In the genomic region with DNA sequence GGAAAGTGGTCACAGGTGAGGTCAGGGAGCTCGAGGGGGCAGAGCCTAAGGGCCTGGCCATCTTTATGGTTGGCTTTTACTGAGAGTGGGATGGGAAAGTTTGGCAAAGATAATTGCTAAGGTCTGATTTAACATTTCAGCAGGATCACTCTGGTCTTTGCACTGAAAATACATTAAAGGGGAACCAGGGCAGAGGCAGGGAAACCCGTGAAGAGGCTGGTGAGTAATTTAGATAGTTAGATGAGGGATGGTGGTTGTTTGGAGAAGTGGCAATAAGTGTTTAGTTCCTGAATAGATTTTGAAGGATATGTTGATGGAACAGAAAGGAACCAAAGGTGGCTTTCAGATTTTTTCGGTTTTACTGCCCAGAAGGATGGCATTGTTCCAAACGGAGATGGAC, we compare ENCODE assay signal across 18 cellular contexts. TPM values are rescaled to one million over a fixed set of nuclear protein-coding genes. Genes with fewer than 3 reads are reported as not detected.
DNase-seq lines count a peak whose midpoint lies in the region; ATAC-seq and TF ChIP-seq lines count a peak whose summit lies in the region.
"Had no signal": no experiment of that assay in that cellular context is flagged by ENCODE, and none has a peak within 500 bp of the region (broad histone marks: within the 10 kb centered on the region; RNA-seq: fewer than 3 reads in every experiment).

No MANE protein-coding gene starts in this region.

- BruUV-seq in mammary epithelial cell (replicated peaks; lab: Mats Ljungman, UMichigan) (no TSS peak), PC-3 (replicated peaks; lab: Mats Ljungman, UMichigan) (no TSS peak)

- no peaks in the 10 kb centered on the region for H3K27me3 ChIP-seq in mammary epithelial cell (ENCODE audit: insufficient read depth, low read length)
- H3K27me3 ChIP-seq in breast epithelium = no peaks in the 10 kb centered on the region
- no peaks in the 10 kb centered on the region for H3K27me3 ChIP-seq in PC-3 (ENCODE audit: low read length)
- H3K27me3 ChIP-seq: BLaER1 treated with 17β-estradiol and CSF1 and Interleukin-3, amounts not matched to agents 10 nM and 100 nM had no signal

- no peaks in the 10 kb centered on the region for H3K27me3 Mint-ChIP-seq in activated T-helper 1 cell treated with anti-CD3 and anti-CD28 coated beads, Interleukin-12 subunit alpha, Interleukin-12 subunit beta, Interleukin-2, Interleukin-4 antibody, amounts not matched to agents 30 ng/mL and 10 ng/mL and 1 ng/mL, durations not matched to agents 14 hours and 24 hours and 36 hours (ENCODE audit: insufficient read depth)
- H3K27me3 Mint-ChIP-seq in stimulated activated naive B cell treated with anti-CD40 and anti-IgM and Interleukin-4, amounts not matched to agents 10 μg/mL and 1 μg/mL and 100 μg/mL, for 72 hours = no peaks in the 10 kb centered on the region
- no peaks in the 10 kb centered on the region for H3K27me3 Mint-ChIP-seq in activated naive CD8-positive, alpha-beta T cell treated with anti-CD3 and anti-CD28 coated beads for 36 hours
- H3K27me3 Mint-ChIP-seq: CD4-positive, alpha-beta T cell had no signal

- CTCF ChIA-PET in mammary epithelial cell (lab: Charles Lee; ENCODE audit: low non-redundant PET) = interaction anchor here (0.7 kb wide), 1 partner anchor 27 kb away, joined by 4 read pairs; no protein-coding TSS in a partner anchor
- CTCF ChIA-PET in PC-3 (lab: Charles Lee) = no interaction called here

- TF ChIP-seq POLR2A in breast epithelium (IDR thresholded peaks at IDR 0.05) = no peak

- no peaks in the 10 kb centered on the region for H3K79me2 ChIP-seq in mammary epithelial cell (ENCODE audit: insufficient read depth, low read length)
- no peaks in the 10 kb centered on the region for H3K79me2 ChIP-seq in PC-3 (ENCODE audit: low read length)

- H3K9me2 ChIP-seq in PC-3 (replicated peaks; ENCODE audit: low read length) = no peaks in the 10 kb centered on the region

- dilution Hi-C loops in mammary epithelial cell (cut with HindIII; ENCODE audit: low sequenced_read_pairs) = no loop called here

- H3K27ac ChIP-seq in mammary epithelial cell (ENCODE audit: insufficient read depth, low read depth, low read length) (no peak overlapping the region), breast epithelium (no peak overlapping the region), PC-3 (ENCODE audit: low read length) (no peak overlapping the region)
- H3K27ac ChIP-seq: BLaER1 treated with 17β-estradiol and CSF1 and Interleukin-3, amounts not matched to agents 10 nM and 100 nM had no signal

- peaks cover 8% of the 10 kb centered on the region for H3K4me1 ChIP-seq in mammary epithelial cell (ENCODE audit: insufficient read depth, low read length)
- H3K4me1 ChIP-seq in breast epithelium = no peaks in the 10 kb centered on the region
- H3K4me1 ChIP-seq in PC-3 (ENCODE audit: insufficient read depth, low read length) = no peaks in the 10 kb centered on the region

- H3K4me2 ChIP-seq in mammary epithelial cell (ENCODE audit: insufficient read depth, low read depth, low read length) (no peak overlapping the region), PC-3 (ENCODE audit: low read length) (no peak overlapping the region)
- H3K4me2 ChIP-seq: BLaER1 treated with 17β-estradiol and CSF1 and Interleukin-3, amounts not matched to agents 10 nM and 100 nM; GM23338 had no signal

- H3K9me3 ChIP-seq in mammary epithelial cell (replicated peaks; ENCODE audit: insufficient read depth, low read length) (no peaks in the 10 kb centered on the region), breast epithelium (no peaks in the 10 kb centered on the region), PC-3 (ENCODE audit: low read length) (no peaks in the 10 kb centered on the region)
- H3K9me3 ChIP-seq: BLaER1 treated with 17β-estradiol and CSF1 and Interleukin-3, amounts not matched to agents 10 nM and 100 nM had no signal

- no peaks in the 10 kb centered on the region for H3K36me3 ChIP-seq in mammary epithelial cell (ENCODE audit: insufficient read depth, low read length)
- H3K36me3 ChIP-seq in breast epithelium = no peaks in the 10 kb centered on the region
- peaks cover 69% of the 10 kb centered on the region for H3K36me3 ChIP-seq in PC-3 (ENCODE audit: low read depth, low read length)

- H3K4me3 ChIP-seq in mammary epithelial cell (replicated peaks in 1 of 3; ENCODE audit: insufficient read depth in 1 of 3, low read depth in 2 of 3, low read length in 3 of 3) = no peak overlapping the region
- no peak overlapping the region for H3K4me3 ChIP-seq in breast epithelium
- no peak overlapping the region for H3K4me3 ChIP-seq in PC-3 (ENCODE audit: low read length)
- H3K4me3 ChIP-seq: BLaER1 treated with 17β-estradiol and CSF1 and Interleukin-3, amounts not matched to agents 10 nM and 100 nM; GM23338 had no signal

- TF ChIP-seq CTCF in mammary epithelial cell (conservative IDR thresholded peaks at IDR 0.05 in 1 of 2, IDR thresholded peaks at IDR 0.05 in 1 of 2; ENCODE audit: extremely low read depth in 1 of 2, insufficient read depth in 1 of 2, low read depth in 1 of 2, low read length in 2 of 2) (no peak), breast epithelium (IDR thresholded peaks at IDR 0.05) (no peak), PC-3 (conservative IDR thresholded peaks at IDR 0.05; ENCODE audit: low read depth, low read length) (no peak)

- 63% methylated on average over 4 of the region's 4 CpGs for WGBS in mammary epithelial cell (ENCODE audit: low coverage, missing lambda C conversion rate)

- in situ Hi-C loops in mammary epithelial cell (cut with MboI; ENCODE audit: low sequenced_read_pairs in 2 of 2) = no loop called here

- H4K20me1 ChIP-seq in mammary epithelial cell (ENCODE audit: insufficient read depth, low read length) = no peaks in the 10 kb centered on the region
- H4K20me1 ChIP-seq in PC-3 (ENCODE audit: low read length) = no peaks in the 10 kb centered on the region
- H4K20me1 ChIP-seq: BLaER1 treated with 17β-estradiol and CSF1 and Interleukin-3, amounts not matched to agents 10 nM and 100 nM had no signal

- DNase-seq in NCI-H1092 treated with DMSO at 0.1 percent for 48 hours (lab: John Stamatoyannopoulos, UW) = peak; percentile 4
- no peak for DNase-seq in NCI-H1092 (lab: John Stamatoyannopoulos, UW)
- DNase-seq in mammary epithelial cell = no peak
- no peak for DNase-seq in breast epithelium (ENCODE audit: low spot score in 2 of 2)
- no peak for DNase-seq in activated T-helper 1 cell treated with anti-CD3 and anti-CD28 coated beads, Interleukin-12 subunit alpha, Interleukin-12 subunit beta, Interleukin-2, Interleukin-4 antibody, amounts not matched to agents 30 ng/mL and 10 ng/mL and 1 ng/mL, durations not matched to agents 14 hours and 24 hours and 36 hours (ENCODE audit: low spot score)
- no peak for DNase-seq in stimulated activated naive B cell treated with anti-CD40 and anti-IgM and Interleukin-4, amounts not matched to agents 10 μg/mL and 1 μg/mL and 100 μg/mL, for 72 hours
- no peak for DNase-seq in activated naive CD8-positive, alpha-beta T cell treated with anti-CD3 and anti-CD28 coated beads for 36 hours
- no peak for DNase-seq in PC-3
- DNase-seq: 8988T; AML-193; Calu3; CD4-positive, alpha-beta T cell; DMS 273 treated with DMSO at 0.1 percent for 48 hours; EL; H7 had no signal

- H3K9ac ChIP-seq in mammary epithelial cell (ENCODE audit: insufficient read depth, low read length) (no peak overlapping the region), PC-3 (ENCODE audit: low read length) (no peak overlapping the region)
- H3K9ac ChIP-seq: BLaER1 treated with 17β-estradiol and CSF1 and Interleukin-3, amounts not matched to agents 10 nM and 100 nM had no signal

- peak overlapping the region; percentile 59 for H3K27ac Mint-ChIP-seq in activated T-helper 1 cell treated with anti-CD3 and anti-CD28 coated beads, Interleukin-12 subunit alpha, Interleukin-12 subunit beta, Interleukin-2, Interleukin-4 antibody, amounts not matched to agents 30 ng/mL and 10 ng/mL and 1 ng/mL, durations not matched to agents 14 hours and 24 hours and 36 hours
- no peak overlapping the region for H3K27ac Mint-ChIP-seq in stimulated activated naive B cell treated with anti-CD40 and anti-IgM and Interleukin-4, amounts not matched to agents 10 μg/mL and 1 μg/mL and 100 μg/mL, for 72 hours
- no peak overlapping the region for H3K27ac Mint-ChIP-seq in activated naive CD8-positive, alpha-beta T cell treated with anti-CD3 and anti-CD28 coated beads for 36 hours
- H3K27ac Mint-ChIP-seq: CD4-positive, alpha-beta T cell; GM23338 had no signal

- no peak overlapping the region for H3K4me3 Mint-ChIP-seq in activated T-helper 1 cell treated with anti-CD3 and anti-CD28 coated beads, Interleukin-12 subunit alpha, Interleukin-12 subunit beta, Interleukin-2, Interleukin-4 antibody, amounts not matched to agents 30 ng/mL and 10 ng/mL and 1 ng/mL, durations not matched to agents 14 hours and 24 hours and 36 hours
- H3K4me3 Mint-ChIP-seq in stimulated activated naive B cell treated with anti-CD40 and anti-IgM and Interleukin-4, amounts not matched to agents 10 μg/mL and 1 μg/mL and 100 μg/mL, for 72 hours = no peak overlapping the region
- H3K4me3 Mint-ChIP-seq in activated naive CD8-positive, alpha-beta T cell treated with anti-CD3 and anti-CD28 coated beads for 36 hours = no peak overlapping the region
- H3K4me3 Mint-ChIP-seq: CD4-positive, alpha-beta T cell; GM23338 had no signal

- H2AFZ ChIP-seq in mammary epithelial cell (ENCODE audit: low read depth, low read length) (peak overlapping the region; percentile 7), PC-3 (ENCODE audit: low read length) (no peak overlapping the region)
- H2AFZ ChIP-seq: GM23338 had no signal

- H3K36me3 Mint-ChIP-seq in activated T-helper 1 cell treated with anti-CD3 and anti-CD28 coated beads, Interleukin-12 subunit alpha, Interleukin-12 subunit beta, Interleukin-2, Interleukin-4 antibody, amounts not matched to agents 30 ng/mL and 10 ng/mL and 1 ng/mL, durations not matched to agents 14 hours and 24 hours and 36 hours (ENCODE audit: low read depth) = peaks cover 70% of the 10 kb centered on the region
- no peaks in the 10 kb centered on the region for H3K36me3 Mint-ChIP-seq in stimulated activated naive B cell treated with anti-CD40 and anti-IgM and Interleukin-4, amounts not matched to agents 10 μg/mL and 1 μg/mL and 100 μg/mL, for 72 hours
- H3K36me3 Mint-ChIP-seq in activated naive CD8-positive, alpha-beta T cell treated with anti-CD3 and anti-CD28 coated beads for 36 hours = peaks cover 4% of the 10 kb centered on the region

- peak; percentile 73 to 85 for ATAC-seq in stimulated activated naive B cell treated with anti-CD40 and anti-IgM and Interleukin-4, amounts not matched to agents 10 μg/mL and 1 μg/mL and 100 μg/mL, for 72 hours (replicated peaks)
- no peak for ATAC-seq in PC-3
- ATAC-seq: GM23338 had no signal

- H3K9me3 Mint-ChIP-seq in activated T-helper 1 cell treated with anti-CD3 and anti-CD28 coated beads, Interleukin-12 subunit alpha, Interleukin-12 subunit beta, Interleukin-2, Interleukin-4 antibody, amounts not matched to agents 30 ng/mL and 10 ng/mL and 1 ng/mL, durations not matched to agents 14 hours and 24 hours and 36 hours = no peaks in the 10 kb centered on the region
- H3K9me3 Mint-ChIP-seq in stimulated activated naive B cell treated with anti-CD40 and anti-IgM and Interleukin-4, amounts not matched to agents 10 μg/mL and 1 μg/mL and 100 μg/mL, for 72 hours = no peaks in the 10 kb centered on the region
- no peaks in the 10 kb centered on the region for H3K9me3 Mint-ChIP-seq in activated naive CD8-positive, alpha-beta T cell treated with anti-CD3 and anti-CD28 coated beads for 36 hours
- H3K9me3 Mint-ChIP-seq: CD4-positive, alpha-beta T cell; GM23338 had no signal

- H3K4me1 Mint-ChIP-seq in activated T-helper 1 cell treated with anti-CD3 and anti-CD28 coated beads, Interleukin-12 subunit alpha, Interleukin-12 subunit beta, Interleukin-2, Interleukin-4 antibody, amounts not matched to agents 30 ng/mL and 10 ng/mL and 1 ng/mL, durations not matched to agents 14 hours and 24 hours and 36 hours (ENCODE audit: low read depth) = peaks cover 9% of the 10 kb centered on the region
- peaks cover 8 to 9% of the 10 kb centered on the region in 2 donors for H3K4me1 Mint-ChIP-seq in stimulated activated naive B cell treated with anti-CD40 and anti-IgM and Interleukin-4, amounts not matched to agents 10 μg/mL and 1 μg/mL and 100 μg/mL, for 72 hours
- no peaks in the 10 kb centered on the region for H3K4me1 Mint-ChIP-seq in activated naive CD8-positive, alpha-beta T cell treated with anti-CD3 and anti-CD28 coated beads for 36 hours

- POLR2A ChIA-PET in PC-3 (lab: Charles Lee; ENCODE audit: unreplicated experiment) = no interaction called here

- intact Hi-C loops in mammary epithelial cell (cut with micrococcal nuclease) (no loop called here), breast epithelium (cut with DNase I; ENCODE audit: low total_unique reads) (no loop called here), PC-3 (cut with micrococcal nuclease) (no loop called here)
- intact Hi-C loops in activated T-helper 1 cell treated with anti-CD3 and anti-CD28 coated beads, Interleukin-12 subunit alpha, Interleukin-12 subunit beta, Interleukin-2, Interleukin-4 antibody, amounts not matched to agents 30 ng/mL and 10 ng/mL and 1 ng/mL, durations not matched to agents 14 hours and 24 hours and 36 hours (cut with micrococcal nuclease) = no loop called here

- H3F3A ChIP-seq in PC-3 (ENCODE audit: low read length, unreplicated experiment) = no peaks in the 10 kb centered on the region

RNA-seq across cellular contexts. Expression of a gene that starts 50.8 kb away (rescaled TPM):
- total RNA-seq in mammary epithelial cell = 1 to 10 TPM in 1 of 2 donors, under 1 TPM in 1; 0.31 to 1.2 TPM
- 0.15 TPM for polyA plus RNA-seq in mammary epithelial cell
- polyA minus RNA-seq in mammary epithelial cell = 0.16 TPM
- 1 to 10 TPM; 1.9 to 2.6 (median 1.9) TPM for total RNA-seq in breast epithelium
- total RNA-seq in activated T-helper 1 cell treated with anti-CD3 and anti-CD28 coated beads, Interleukin-12 subunit alpha, Interleukin-12 subunit beta, Interleukin-2, Interleukin-4 antibody, amounts not matched to agents 30 ng/mL and 10 ng/mL and 1 ng/mL, durations not matched to agents 14 hours and 24 hours and 36 hours = not detected in 2 replicates
- not detected for total RNA-seq in activated naive CD8-positive, alpha-beta T cell treated with anti-CD3 and anti-CD28 coated beads for 36 hours
- total RNA-seq in PC-3 (2014; rRNA removed) = 0.23 and 0.26 TPM in 2 replicates
- total RNA-seq: CD4-positive, alpha-beta T cell; HT-29 had no signal
